In genomic region chr19:6710273-6711077, GRCh38 we compare ENCODE assay signal across 1 cellular context.
TF ChIP-seq lines count a peak whose summit lies in the region.

No MANE protein-coding gene starts in this region.

TF ChIP-seq in HepG2, 621 proteins besides CTCF, POLR2A, EP300 and RAD21:
- TF ChIP-seq ZNF512 (CRISPR knock-in tag; IDR thresholded peaks at IDR 0.05) (peak; percentile 86; the same call in 1 of the 2 replicates), SP2 (CRISPR knock-in tag; IDR thresholded peaks at IDR 0.05) (no peak), HNRNPL (IDR thresholded peaks at IDR 0.05; ENCODE audit: low read depth, low read length) (peak; percentile 31; the same call in 1 of the 2 replicates), ZNF33A (CRISPR knock-in tag; IDR thresholded peaks at IDR 0.05; ENCODE audit: borderline replicate concordance) (no peak), ZBTB2 (CRISPR knock-in tag; IDR thresholded peaks at IDR 0.05; ENCODE audit: low read depth) (no peak), HNRNPK (IDR thresholded peaks at IDR 0.05; ENCODE audit: low read depth, low read length, poor library complexity, severe bottlenecking) (peak; percentile 45), AGO1 (IDR thresholded peaks at IDR 0.05; ENCODE audit: low read depth, low read length, poor library complexity, severe bottlenecking) (no peak), ZNF274 (CRISPR knock-in tag; IDR thresholded peaks at IDR 0.05) (no peak), RBM39 (IDR thresholded peaks at IDR 0.05; ENCODE audit: low read depth, low read length, poor library complexity, severe bottlenecking) (peak; percentile 49), RAD51 (IDR thresholded peaks at IDR 0.05; ENCODE audit: borderline replicate concordance) (no peak), SSRP1 (CRISPR knock-in tag; IDR thresholded peaks at IDR 0.05) (peak; percentile 34; the same call in 1 of the 2 replicates), NRL (CRISPR knock-in tag; IDR thresholded peaks at IDR 0.05; ENCODE audit: borderline replicate concordance) (peak; percentile 28; the same call in 1 of the 2 replicates), POLR2G (IDR thresholded peaks at IDR 0.05; ENCODE audit: low read depth, low read length) (peak; percentile 40; the same call in 1 of the 2 replicates), RBFOX2 (IDR thresholded peaks at IDR 0.05; ENCODE audit: low read depth, low read length) (peak; percentile 91), ZNF496 (CRISPR knock-in tag; IDR thresholded peaks at IDR 0.05; ENCODE audit: insufficient replicate concordance) (no peak), AGO2 (optimal IDR thresholded peaks at IDR 0.05; ENCODE audit: low read depth, low read length) (peak; percentile 99), SP5 (CRISPR knock-in tag; IDR thresholded peaks at IDR 0.05; ENCODE audit: borderline replicate concordance, low read depth) (no peak), GABPA (IDR thresholded peaks at IDR 0.05; ENCODE audit: low read depth, low read length) (no peak), GABPA (CRISPR knock-in tag; IDR thresholded peaks at IDR 0.05; ENCODE audit: low read depth) (no peak), TMF1 (CRISPR knock-in tag; IDR thresholded peaks at IDR 0.05; ENCODE audit: low read depth) (no peak), SRY (CRISPR knock-in tag; IDR thresholded peaks at IDR 0.05) (peak; percentile 38; the same call in 1 of the 2 replicates), PTBP1 (IDR thresholded peaks at IDR 0.05; ENCODE audit: low read depth, low read length, poor library complexity, severe bottlenecking) (peak; percentile 48), ZNF629 (CRISPR knock-in tag; conservative IDR thresholded peaks at IDR 0.05) (no peak), ARID5B (CRISPR knock-in tag; IDR thresholded peaks at IDR 0.05) (no peak), ZSCAN22 (CRISPR knock-in tag; IDR thresholded peaks at IDR 0.05) (peak; percentile 24; the same call in 1 of the 2 replicates), PHF5A (CRISPR knock-in tag; IDR thresholded peaks at IDR 0.05; ENCODE audit: low read depth, unreplicated experiment) (peak; percentile 29), HCFC1 (IDR thresholded peaks at IDR 0.05; ENCODE audit: low read depth, low read length) (no peak), ZNF431 (CRISPR knock-in tag; IDR thresholded peaks at IDR 0.05; ENCODE audit: borderline replicate concordance, low read depth) (no peak), PRPF4 (IDR thresholded peaks at IDR 0.05; ENCODE audit: low read depth, low read length, poor library complexity, severe bottlenecking) (peak; percentile 39)
